In the genomic region with DNA sequence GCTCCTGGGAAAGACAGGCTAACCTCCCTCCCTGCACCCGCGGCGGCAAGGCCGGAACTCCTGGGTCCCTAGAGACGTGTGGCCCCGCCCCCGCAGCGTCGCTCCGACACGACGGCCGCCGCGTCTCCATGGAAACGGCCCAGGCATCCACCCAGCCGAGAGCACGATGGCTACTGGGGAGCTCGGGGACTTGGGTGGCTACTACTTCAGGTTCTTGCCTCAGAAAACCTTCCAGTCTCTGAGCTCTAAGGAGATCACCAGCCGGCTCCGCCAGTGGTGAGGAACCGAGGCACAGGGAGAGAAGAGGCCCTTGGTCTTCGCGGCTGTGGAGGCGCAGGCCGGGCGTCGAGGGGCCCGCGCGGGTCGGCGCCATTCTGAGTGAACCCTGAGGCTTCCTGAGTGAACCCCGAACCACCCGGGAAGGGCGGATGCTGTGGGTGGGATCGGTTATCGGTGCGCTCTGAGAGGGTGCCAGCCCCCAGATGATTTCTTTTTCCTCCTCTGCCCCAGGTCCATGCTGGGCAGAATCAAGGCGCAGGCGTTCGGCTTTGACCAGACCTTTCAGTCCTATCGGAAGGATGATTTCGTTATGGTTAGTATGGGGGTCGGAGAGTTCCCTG, we compare ENCODE assay signal across 8 cellular contexts. TPM values are rescaled to one million over a fixed set of nuclear protein-coding genes. Genes with fewer than 3 reads are reported as not detected.
DNase-seq lines count a peak whose midpoint lies in the region; ATAC-seq, FAIRE-seq and TF ChIP-seq lines count a peak whose summit lies in the region.

A gene (plus strand): TSS at position 133 of the 620 bp plus-strand sequence. CDS start 34 bp downstream, at position 167.

- no peaks in the 10 kb centered on the region for H3K36me3 ChIP-seq in kidney (ENCODE audit: control insufficient read depth in 1 of 2, insufficient read depth in 2 of 2, low read length in 2 of 2)
- no peaks in the 10 kb centered on the region for H3K36me3 ChIP-seq in smooth muscle cell (ENCODE audit: low read depth)

- no peak for TF ChIP-seq POLR2A in NB4 (IDR thresholded peaks at IDR 0.05; ENCODE audit: extremely low read depth, insufficient read length)

- H4K20me1 ChIP-seq in smooth muscle cell (ENCODE audit: low read depth): no peaks in the 10 kb centered on the region

- H3K4me3 Mint-ChIP-seq in activated B cell treated with CpG ODN at 0.5 μM for 24 hours: peak within 1 kb of the TSS; percentile 67

- peak within 1 kb of the TSS; percentile 86 for H3K4me2 ChIP-seq in smooth muscle cell

- H3K9me3 ChIP-seq in kidney (ENCODE audit: control insufficient read depth in 1 of 2, low read length in 2 of 2) (peaks cover 0 to 3% of the 10 kb centered on the region in 2 donors), smooth muscle cell (replicated peaks; ENCODE audit: low read depth) (no peaks in the 10 kb centered on the region)

- H3K27me3 Mint-ChIP-seq in activated B cell treated with CpG ODN at 0.5 μM for 24 hours: peaks cover 30% of the 10 kb centered on the region

- H3K4me3 ChIP-seq in NB4 (ENCODE audit: low read depth, low read length) (no peak within 1 kb of the TSS), kidney (ENCODE audit: low read length in 2 of 2) (peak within 1 kb of the TSS; percentile 64 to 66), smooth muscle cell (peak within 1 kb of the TSS; percentile 54)

- H3K27me3 ChIP-seq in smooth muscle cell (ENCODE audit: low read depth): no peaks in the 10 kb centered on the region

- WGBS in smooth muscle cell (ENCODE audit: low lambda C conversion rate): 12% methylated on average over 45 of the region's 45 CpGs

- H3F3A ChIP-seq in smooth muscle cell (ENCODE audit: low read depth): no peaks in the 10 kb centered on the region

- H3K4me1 Mint-ChIP-seq in activated B cell treated with CpG ODN at 0.5 μM for 24 hours: peaks cover 6% of the 10 kb centered on the region

- no peaks in the 10 kb centered on the region for H3K79me2 ChIP-seq in smooth muscle cell (ENCODE audit: low read depth)

- intact Hi-C loops in activated B cell treated with CpG ODN at 0.5 μM for 24 hours (cut with micrococcal nuclease): no loop called here
- intact Hi-C loops in kidney (cut with DNase I): no loop called here

- CTCF ChIA-PET in activated B cell treated with CpG ODN at 0.5 μM for 24 hours (lab: Charles Lee): no interaction called here

- H3K27ac ChIP-seq in kidney (ENCODE audit: low read depth in 2 of 2, low read length in 2 of 2) (no peak within 1 kb of the TSS), smooth muscle cell (ENCODE audit: low read depth) (peak within 1 kb of the TSS; percentile 74)

- no peak for FAIRE-seq in kidney (lab: Jason Lieb, UNC)

- H3K27ac Mint-ChIP-seq in activated B cell treated with CpG ODN at 0.5 μM for 24 hours: no peak within 1 kb of the TSS

- no peaks in the 10 kb centered on the region for H3K4me1 ChIP-seq in kidney (ENCODE audit: control insufficient read depth in 1 of 2, insufficient read depth in 1 of 2, low read depth in 1 of 2, low read length in 2 of 2)
- no peaks in the 10 kb centered on the region for H3K4me1 ChIP-seq in smooth muscle cell (ENCODE audit: low read depth)

- no peaks in the 10 kb centered on the region for H3K36me3 Mint-ChIP-seq in activated B cell treated with CpG ODN at 0.5 μM for 24 hours (ENCODE audit: low read depth)

- peak within 1 kb of the TSS; percentile 94 for H2AFZ ChIP-seq in smooth muscle cell (ENCODE audit: low read depth)

- no peaks in the 10 kb centered on the region for H3K9me3 Mint-ChIP-seq in activated B cell treated with CpG ODN at 0.5 μM for 24 hours

- no peak for TF ChIP-seq CTCF in NB4 (IDR thresholded peaks at IDR 0.05; ENCODE audit: low read depth, low read length)
- no peak for TF ChIP-seq CTCF in activated B cell treated with CpG ODN at 0.5 μM for 24 hours (IDR thresholded peaks at IDR 0.05)
- no peak for TF ChIP-seq CTCF in kidney (IDR thresholded peaks at IDR 0.05; ENCODE audit: borderline replicate concordance, extremely low read depth, insufficient read depth)
- TF ChIP-seq CTCF in smooth muscle cell (IDR thresholded peaks at IDR 0.05; ENCODE audit: borderline replicate concordance, insufficient read depth, poor library complexity, severe bottlenecking): no peak

- ATAC-seq in GM18502 (IDR thresholded peaks at IDR 0.05; ENCODE audit: poor library complexity, unreplicated experiment) (peak; percentile 86), activated B cell treated with CpG ODN at 0.5 μM for 24 hours (ENCODE audit: low read depth) (peak; percentile 25), GM18867 (IDR thresholded peaks at IDR 0.05; ENCODE audit: unreplicated experiment) (no peak)

- H3K9ac ChIP-seq in kidney (ENCODE audit: low read length in 2 of 2) (peak within 1 kb of the TSS in 1 of 2 donors; percentile 77), smooth muscle cell (ENCODE audit: low read depth) (peak within 1 kb of the TSS; percentile 84)

- DNase-seq in NB4 (ENCODE audit: low read depth) (peak; percentile 9), activated B cell treated with CpG ODN at 0.5 μM for 24 hours (peak; percentile 18), cerebellum (ENCODE audit: low spot score) (peak; percentile 12), kidney (peak; percentile 97), smooth muscle cell (lab: John Stamatoyannopoulos, UW; ENCODE audit: unreplicated experiment) (peak; percentile 33), CD1c-positive myeloid dendritic cell (ENCODE audit: extremely low spot score) (no peak)

- POLR2A ChIA-PET in activated B cell treated with CpG ODN at 0.5 μM for 24 hours (lab: Charles Lee): interaction anchor here (0.5 kb wide), 1 partner anchor 513 kb away, joined by 3 read pairs; no protein-coding TSS in a partner anchor

RNA-seq across cellular contexts. Expression of the gene that starts here (rescaled TPM):
- total RNA-seq in activated B cell treated with CpG ODN at 0.5 μM for 24 hours: not detected in 2 replicates
- total RNA-seq in cerebellum: 5.2 TPM
- 8.2 TPM for total RNA-seq in kidney
- polyA plus RNA-seq in kidney (ENCODE audit: insufficient read depth, low read depth, low replicate concordance): 4.3 TPM
- 6.6 and 18.2 TPM in 2 replicates for total RNA-seq in smooth muscle cell
- polyA plus RNA-seq in smooth muscle cell: 4.0 and 5.6 TPM in 2 replicates

Comparison
In these comparisons a context has a peak if more than half of its experiments do, and no peak if none do; other contexts are left out.
1. Peak in DNase-seq and ATAC-seq in activated B cell treated with CpG ODN at 0.5 μM for 24 hours; RNA of the gene not detected or under 1 TPM.